In genomic region chr11:121159721-121160120, GRCh38 we compare ENCODE assay signal across 1 cellular context.
TF ChIP-seq lines count a peak whose summit lies in the region.

No MANE protein-coding gene starts in this region.

TF ChIP-seq in HepG2, 621 proteins besides CTCF, POLR2A, EP300 and RAD21 (continued from another document):
- no peak for TF ChIP-seq ZNF101 (CRISPR knock-in tag; IDR thresholded peaks at IDR 0.05; ENCODE audit: borderline replicate concordance, low read depth)
- no peak for TF ChIP-seq ZNF773 (CRISPR knock-in tag; IDR thresholded peaks at IDR 0.05; ENCODE audit: borderline replicate concordance)
- no peak for TF ChIP-seq ZNF362 (CRISPR knock-in tag; IDR thresholded peaks at IDR 0.05; ENCODE audit: borderline replicate concordance)
- no peak for TF ChIP-seq GMEB1 (CRISPR knock-in tag; IDR thresholded peaks at IDR 0.05; ENCODE audit: borderline replicate concordance)
- TF ChIP-seq ZNF879 (CRISPR knock-in tag; IDR thresholded peaks at IDR 0.05), result no peak
- TF ChIP-seq ZNF615 (CRISPR knock-in tag; IDR thresholded peaks at IDR 0.05; ENCODE audit: borderline replicate concordance), result no peak
- no peak for TF ChIP-seq GPBP1L1 (CRISPR knock-in tag; IDR thresholded peaks at IDR 0.05)
- TF ChIP-seq ZFP90 (CRISPR knock-in tag; IDR thresholded peaks at IDR 0.05; ENCODE audit: borderline replicate concordance), result no peak
- no peak for TF ChIP-seq ZNF232 (CRISPR knock-in tag; IDR thresholded peaks at IDR 0.05; ENCODE audit: borderline replicate concordance)
- no peak for TF ChIP-seq DMTF1 (CRISPR knock-in tag; IDR thresholded peaks at IDR 0.05)
- no peak for TF ChIP-seq TCF12 (IDR thresholded peaks at IDR 0.05)
- no peak for TF ChIP-seq TCF12 (CRISPR knock-in tag; IDR thresholded peaks at IDR 0.05)
- TF ChIP-seq ZBTB7A (CRISPR knock-in tag; IDR thresholded peaks at IDR 0.05), result no peak
